In genomic region chr7:84183741-84184140, GRCh38 we compare ENCODE assay signal across 27 cellular contexts.
"Had no signal": no experiment of that assay in that cellular context is flagged by ENCODE, and none has a peak within 500 bp of the region (broad histone marks: within the 10 kb centered on the region; RNA-seq: fewer than 3 reads in every experiment).

No MANE protein-coding gene starts in this region.

- H3K4me3 ChIP-seq: Peyer's patch, SJSA1 had no signal

- FAIRE-seq: TTC549 had no signal

- DNase-seq: activated CD4-positive, alpha-beta T cell treated with anti-CD3 and anti-CD28 coated beads, Interleukin-2, amount 10 ng/mL, durations not matched to agents 24 days and 14 days; activated CD4-positive, alpha-beta T cell treated with anti-CD3 and anti-CD28 coated beads, Interleukin-2, amount 50 U/mL, for 4 hours; activated CD8-positive, alpha-beta T cell treated with anti-CD3 and anti-CD28 coated beads for 36 hours; activated effector memory CD4-positive, alpha-beta T cell treated with anti-CD3 and anti-CD28 coated beads, Interleukin-2, amount 50 U/mL, for 16 hours; activated naive CD4-positive, alpha-beta T cell; activated naive CD4-positive, alpha-beta T cell treated with anti-CD3 and anti-CD28 coated beads, Interleukin-2, amount 50 U/mL, for 16 hours; activated naive CD8-positive, alpha-beta T cell treated with anti-CD3 and anti-CD28 coated beads for 36 hours; activated T-cell treated with anti-CD3 and anti-CD28 coated beads, Interleukin-2, amount 50 U/mL, for 1 hour; activated T-cell treated with anti-CD3 and anti-CD28 coated beads, Interleukin-2, amount 50 U/mL, for 72 hours; amniotic stem cell; aorta; NCI-H1092 treated with DMSO at 0.1 percent for 48 hours; NCI-H146; NCI-H187; NCI-H2029 treated with DMSO at 0.1 percent for 48 hours; NCI-H2107; NCI-H226; NCI-H446 treated with DMSO at 0.1 percent for 48 hours; NCI-H524; PC-3; Peyer's patch; RPMI8226; SHP77 treated with DMSO at 0.1 percent for 48 hours; T1000 had no signal

- H3K27me3 ChIP-seq: Peyer's patch, SJSA1 had no signal

- ATAC-seq: activated CD8-positive, alpha-beta T cell treated with anti-CD3 and anti-CD28 coated beads for 36 hours; activated T-cell treated with anti-CD3 and anti-CD28 coated beads, Interleukin-2, amount 50 U/mL, for 72 hours; activated T-helper 17 cell treated with anti-CD3 and anti-CD28 coated beads, Interleukin-2, amount 50 U/mL, for 72 hours; PC-3 had no signal

- H3K27ac ChIP-seq: Peyer's patch, SJSA1 had no signal

- H3K36me3 ChIP-seq: Peyer's patch, SJSA1 had no signal

- H3K9me3 ChIP-seq: Peyer's patch, SJSA1 had no signal

- H3K4me1 ChIP-seq: Peyer's patch had no signal
